1 cellular context compared by ENCODE assay signal in the genomic region with DNA sequence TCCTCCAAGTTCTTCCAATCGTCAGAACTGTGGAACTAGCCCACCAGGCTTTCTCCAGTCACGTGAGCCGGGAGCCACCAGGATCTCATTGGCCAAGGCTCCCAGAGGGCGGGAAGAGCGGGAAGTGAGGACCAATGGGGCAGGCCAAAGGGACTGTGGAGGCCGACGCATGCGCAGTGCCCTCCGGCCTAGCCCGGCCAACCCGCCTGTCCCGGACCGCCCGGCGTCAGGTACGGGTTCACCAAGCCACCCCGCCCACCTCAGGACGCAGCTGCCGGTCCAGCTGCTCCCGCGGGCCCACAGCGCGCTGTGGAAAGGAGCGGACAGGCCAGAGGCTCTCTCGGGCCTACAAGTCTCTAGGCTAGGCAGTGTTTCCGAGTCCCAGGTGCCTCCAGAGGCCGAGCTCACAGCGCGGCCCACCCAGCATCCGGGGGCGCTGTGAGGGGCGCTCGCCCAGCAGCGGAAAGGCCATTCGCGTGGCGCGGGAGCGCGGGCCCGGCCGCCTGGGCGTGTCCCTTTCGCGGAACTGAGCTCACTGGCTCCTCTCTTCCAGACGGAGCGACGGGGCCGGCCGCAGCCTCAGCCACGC.
TF ChIP-seq lines count a peak whose summit lies in the region.

No MANE protein-coding gene starts in this region.

TF ChIP-seq in K562, 482 proteins besides CTCF, POLR2A, EP300 and RAD21 (continued from another document and continues in another):
- TF ChIP-seq ZMIZ1 (IDR thresholded peaks at IDR 0.05; ENCODE audit: low read depth in 2 of 2, low read length in 2 of 2), result no peak
- TF ChIP-seq RFX1 (IDR thresholded peaks at IDR 0.05), result no peak
- TF ChIP-seq, protein P1, sequence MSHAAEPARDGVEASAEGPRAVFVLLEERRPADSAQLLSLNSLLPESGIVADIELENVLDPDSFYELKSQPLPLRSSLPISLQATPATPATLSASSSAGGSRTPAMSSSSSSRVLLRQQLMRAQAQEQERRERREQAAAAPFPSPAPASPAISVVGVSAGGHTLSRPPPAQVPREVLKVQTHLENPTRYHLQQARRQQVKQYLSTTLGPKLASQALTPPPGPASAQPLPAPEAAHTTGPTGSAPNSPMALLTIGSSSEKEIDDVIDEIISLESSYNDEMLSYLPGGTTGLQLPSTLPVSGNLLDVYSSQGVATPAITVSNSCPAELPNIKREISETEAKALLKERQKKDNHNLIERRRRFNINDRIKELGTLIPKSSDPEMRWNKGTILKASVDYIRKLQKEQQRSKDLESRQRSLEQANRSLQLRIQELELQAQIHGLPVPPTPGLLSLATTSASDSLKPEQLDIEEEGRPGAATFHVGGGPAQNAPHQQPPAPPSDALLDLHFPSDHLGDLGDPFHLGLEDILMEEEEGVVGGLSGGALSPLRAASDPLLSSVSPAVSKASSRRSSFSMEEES (CRISPR knock-in tag; IDR thresholded peaks at IDR 0.05), result peak; percentile 91
- no peak for TF ChIP-seq RBM14 (IDR thresholded peaks at IDR 0.05; ENCODE audit: borderline replicate concordance, insufficient read depth, low read depth, low read length)
- TF ChIP-seq, protein P2, sequence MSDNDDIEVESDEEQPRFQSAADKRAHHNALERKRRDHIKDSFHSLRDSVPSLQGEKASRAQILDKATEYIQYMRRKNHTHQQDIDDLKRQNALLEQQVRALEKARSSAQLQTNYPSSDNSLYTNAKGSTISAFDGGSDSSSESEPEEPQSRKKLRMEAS (CRISPR knock-in tag; IDR thresholded peaks at IDR 0.05), result peak; percentile 91
- no peak for TF ChIP-seq ZNF780A (CRISPR knock-in tag; IDR thresholded peaks at IDR 0.05)
- TF ChIP-seq GABPB1 (CRISPR knock-in tag; IDR thresholded peaks at IDR 0.05), result peak; percentile 50; the same call in 1 of the 2 replicates
- no peak for TF ChIP-seq TBL1XR1 (IDR thresholded peaks at IDR 0.05; ENCODE audit: low read length in 2 of 2)
- TF ChIP-seq CCNT2 (IDR thresholded peaks at IDR 0.05; ENCODE audit: borderline replicate concordance, extremely low read depth, insufficient read length, low read depth, low read length), result no peak
- no peak for TF ChIP-seq ZNF316 (IDR thresholded peaks at IDR 0.05)
- no peak for TF ChIP-seq ZNF133 (CRISPR knock-in tag; IDR thresholded peaks at IDR 0.05)
- TF ChIP-seq, protein P3, sequence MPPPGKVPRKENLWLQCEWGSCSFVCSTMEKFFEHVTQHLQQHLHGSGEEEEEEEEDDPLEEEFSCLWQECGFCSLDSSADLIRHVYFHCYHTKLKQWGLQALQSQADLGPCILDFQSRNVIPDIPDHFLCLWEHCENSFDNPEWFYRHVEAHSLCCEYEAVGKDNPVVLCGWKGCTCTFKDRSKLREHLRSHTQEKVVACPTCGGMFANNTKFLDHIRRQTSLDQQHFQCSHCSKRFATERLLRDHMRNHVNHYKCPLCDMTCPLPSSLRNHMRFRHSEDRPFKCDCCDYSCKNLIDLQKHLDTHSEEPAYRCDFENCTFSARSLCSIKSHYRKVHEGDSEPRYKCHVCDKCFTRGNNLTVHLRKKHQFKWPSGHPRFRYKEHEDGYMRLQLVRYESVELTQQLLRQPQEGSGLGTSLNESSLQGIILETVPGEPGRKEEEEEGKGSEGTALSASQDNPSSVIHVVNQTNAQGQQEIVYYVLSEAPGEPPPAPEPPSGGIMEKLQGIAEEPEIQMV (tag; conservative IDR thresholded peaks at IDR 0.05; ENCODE audit: low read depth), result no peak
- TF ChIP-seq ZBTB17 (CRISPR knock-in tag; IDR thresholded peaks at IDR 0.05), result 0 out of 2 replicates have a peak, but pooled peaks have one; percentile 51
- TF ChIP-seq ESRRB (CRISPR knock-in tag; IDR thresholded peaks at IDR 0.05; ENCODE audit: borderline replicate concordance), result no peak
- no peak for TF ChIP-seq SNIP1 (IDR thresholded peaks at IDR 0.05; ENCODE audit: low read depth)
- no peak for TF ChIP-seq KDM1A (IDR thresholded peaks at IDR 0.05)
- TF ChIP-seq, protein P4, sequence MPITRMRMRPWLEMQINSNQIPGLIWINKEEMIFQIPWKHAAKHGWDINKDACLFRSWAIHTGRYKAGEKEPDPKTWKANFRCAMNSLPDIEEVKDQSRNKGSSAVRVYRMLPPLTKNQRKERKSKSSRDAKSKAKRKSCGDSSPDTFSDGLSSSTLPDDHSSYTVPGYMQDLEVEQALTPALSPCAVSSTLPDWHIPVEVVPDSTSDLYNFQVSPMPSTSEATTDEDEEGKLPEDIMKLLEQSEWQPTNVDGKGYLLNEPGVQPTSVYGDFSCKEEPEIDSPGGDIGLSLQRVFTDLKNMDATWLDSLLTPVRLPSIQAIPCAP (CRISPR knock-in tag; IDR thresholded peaks at IDR 0.05; ENCODE audit: borderline replicate concordance), result peak; percentile 77; the same call in 1 of the 2 replicates
- TF ChIP-seq CTBP1 (IDR thresholded peaks at IDR 0.05; ENCODE audit: borderline replicate concordance), result peak; percentile 24; the same call in 1 of the 2 replicates
- peak; percentile 98 for TF ChIP-seq LCOR (CRISPR knock-in tag; IDR thresholded peaks at IDR 0.05)
- TF ChIP-seq BRF1 (IDR thresholded peaks at IDR 0.05; ENCODE audit: borderline replicate concordance, extremely low read depth, insufficient read length), result no peak
- no peak for TF ChIP-seq MAFK (IDR thresholded peaks at IDR 0.05; ENCODE audit: low read length)
- TF ChIP-seq CEBPB (tag; IDR thresholded peaks at IDR 0.05), result no peak
- TF ChIP-seq FOXK1 (CRISPR knock-in tag; IDR thresholded peaks at IDR 0.05; ENCODE audit: borderline replicate concordance), result peak; percentile 90; the same call in 1 of the 2 replicates
- TF ChIP-seq TARDBP (IDR thresholded peaks at IDR 0.05), result no peak
- no peak for TF ChIP-seq RNF2 (IDR thresholded peaks at IDR 0.05)
- TF ChIP-seq CXXC5 (CRISPR knock-in tag; IDR thresholded peaks at IDR 0.05), result peak; percentile 86
- no peak for TF ChIP-seq ZNF280A (IDR thresholded peaks at IDR 0.05; ENCODE audit: low read depth, partially characterized antibody)
- no peak for TF ChIP-seq ZNF12 (CRISPR knock-in tag; IDR thresholded peaks at IDR 0.05)
- peak; percentile 68 to 70; a peak in 3 of 4 replicates for TF ChIP-seq MAZ (CRISPR knock-in tag; conservative IDR thresholded peaks at IDR 0.05 in 1 of 2, IDR thresholded peaks at IDR 0.05 in 1 of 2)
- TF ChIP-seq, protein P5, sequence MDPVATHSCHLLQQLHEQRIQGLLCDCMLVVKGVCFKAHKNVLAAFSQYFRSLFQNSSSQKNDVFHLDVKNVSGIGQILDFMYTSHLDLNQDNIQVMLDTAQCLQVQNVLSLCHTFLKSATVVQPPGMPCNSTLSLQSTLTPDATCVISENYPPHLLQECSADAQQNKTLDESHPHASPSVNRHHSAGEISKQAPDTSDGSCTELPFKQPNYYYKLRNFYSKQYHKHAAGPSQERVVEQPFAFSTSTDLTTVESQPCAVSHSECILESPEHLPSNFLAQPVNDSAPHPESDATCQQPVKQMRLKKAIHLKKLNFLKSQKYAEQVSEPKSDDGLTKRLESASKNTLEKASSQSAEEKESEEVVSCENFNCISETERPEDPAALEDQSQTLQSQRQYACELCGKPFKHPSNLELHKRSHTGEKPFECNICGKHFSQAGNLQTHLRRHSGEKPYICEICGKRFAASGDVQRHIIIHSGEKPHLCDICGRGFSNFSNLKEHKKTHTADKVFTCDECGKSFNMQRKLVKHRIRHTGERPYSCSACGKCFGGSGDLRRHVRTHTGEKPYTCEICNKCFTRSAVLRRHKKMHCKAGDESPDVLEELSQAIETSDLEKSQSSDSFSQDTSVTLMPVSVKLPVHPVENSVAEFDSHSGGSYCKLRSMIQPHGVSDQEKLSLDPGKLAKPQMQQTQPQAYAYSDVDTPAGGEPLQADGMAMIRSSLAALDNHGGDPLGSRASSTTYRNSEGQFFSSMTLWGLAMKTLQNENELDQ (CRISPR knock-in tag; IDR thresholded peaks at IDR 0.05; ENCODE audit: borderline replicate concordance), result peak; percentile 92; the same call in 1 of the 2 replicates
- TF ChIP-seq, protein P6, sequence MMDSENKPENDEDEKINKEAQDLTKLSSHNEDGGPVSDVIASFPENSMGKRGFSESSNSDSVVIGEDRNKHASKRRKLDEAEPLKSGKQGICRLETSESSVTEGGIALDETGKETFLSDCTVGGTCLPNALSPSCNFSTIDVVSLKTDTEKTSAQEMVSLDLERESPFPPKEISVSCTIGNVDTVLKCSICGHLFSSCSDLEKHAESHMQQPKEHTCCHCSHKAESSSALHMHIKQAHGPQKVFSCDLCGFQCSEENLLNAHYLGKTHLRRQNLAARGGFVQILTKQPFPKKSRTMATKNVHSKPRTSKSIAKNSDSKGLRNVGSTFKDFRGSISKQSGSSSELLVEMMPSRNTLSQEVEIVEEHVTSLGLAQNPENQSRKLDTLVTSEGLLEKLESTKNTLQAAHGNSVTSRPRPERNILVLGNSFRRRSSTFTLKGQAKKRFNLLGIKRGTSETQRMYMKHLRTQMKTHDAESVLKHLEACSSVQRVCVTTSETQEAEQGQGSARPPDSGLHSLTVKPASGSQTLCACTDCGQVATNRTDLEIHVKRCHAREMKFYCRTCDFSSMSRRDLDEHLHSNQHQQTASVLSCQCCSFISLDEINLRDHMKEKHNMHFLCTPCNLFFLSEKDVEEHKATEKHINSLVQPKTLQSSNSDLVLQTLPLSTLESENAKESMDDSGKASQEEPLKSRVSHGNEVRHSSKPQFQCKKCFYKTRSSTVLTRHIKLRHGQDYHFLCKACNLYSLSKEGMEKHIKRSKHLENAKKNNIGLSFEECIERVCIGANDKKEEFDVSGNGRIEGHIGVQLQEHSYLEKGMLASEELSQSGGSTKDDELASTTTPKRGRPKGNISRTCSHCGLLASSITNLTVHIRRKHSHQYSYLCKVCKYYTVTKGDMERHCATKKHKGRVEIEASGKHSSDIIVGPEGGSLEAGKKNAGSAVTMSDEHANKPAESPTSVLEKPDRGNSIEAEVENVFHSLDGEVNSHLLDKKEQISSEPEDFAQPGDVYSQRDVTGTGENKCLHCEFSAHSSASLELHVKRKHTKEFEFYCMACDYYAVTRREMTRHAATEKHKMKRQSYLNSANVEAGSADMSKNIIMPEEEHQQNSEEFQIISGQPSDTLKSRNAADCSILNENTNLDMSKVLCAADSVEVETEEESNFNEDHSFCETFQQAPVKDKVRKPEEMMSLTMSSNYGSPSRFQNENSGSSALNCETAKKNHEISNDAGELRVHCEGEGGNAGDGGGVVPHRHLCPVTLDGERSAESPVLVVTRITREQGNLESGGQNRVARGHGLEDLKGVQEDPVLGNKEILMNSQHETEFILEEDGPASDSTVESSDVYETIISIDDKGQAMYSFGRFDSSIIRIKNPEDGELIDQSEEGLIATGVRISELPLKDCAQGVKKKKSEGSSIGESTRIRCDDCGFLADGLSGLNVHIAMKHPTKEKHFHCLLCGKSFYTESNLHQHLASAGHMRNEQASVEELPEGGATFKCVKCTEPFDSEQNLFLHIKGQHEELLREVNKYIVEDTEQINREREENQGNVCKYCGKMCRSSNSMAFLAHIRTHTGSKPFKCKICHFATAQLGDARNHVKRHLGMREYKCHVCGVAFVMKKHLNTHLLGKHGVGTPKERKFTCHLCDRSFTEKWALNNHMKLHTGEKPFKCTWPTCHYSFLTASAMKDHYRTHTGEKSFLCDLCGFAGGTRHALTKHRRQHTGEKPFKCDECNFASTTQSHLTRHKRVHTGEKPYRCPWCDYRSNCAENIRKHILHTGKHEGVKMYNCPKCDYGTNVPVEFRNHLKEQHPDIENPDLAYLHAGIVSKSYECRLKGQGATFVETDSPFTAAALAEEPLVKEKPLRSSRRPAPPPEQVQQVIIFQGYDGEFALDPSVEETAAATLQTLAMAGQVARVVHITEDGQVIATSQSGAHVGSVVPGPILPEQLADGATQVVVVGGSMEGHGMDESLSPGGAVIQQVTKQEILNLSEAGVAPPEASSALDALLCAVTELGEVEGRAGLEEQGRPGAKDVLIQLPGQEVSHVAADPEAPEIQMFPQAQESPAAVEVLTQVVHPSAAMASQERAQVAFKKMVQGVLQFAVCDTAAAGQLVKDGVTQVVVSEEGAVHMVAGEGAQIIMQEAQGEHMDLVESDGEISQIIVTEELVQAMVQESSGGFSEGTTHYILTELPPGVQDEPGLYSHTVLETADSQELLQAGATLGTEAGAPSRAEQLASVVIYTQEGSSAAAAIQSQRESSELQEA (IDR thresholded peaks at IDR 0.05; ENCODE audit: low read depth), result no peak
- no peak for TF ChIP-seq KDM4B (IDR thresholded peaks at IDR 0.05; ENCODE audit: borderline replicate concordance in 2 of 2, low read depth in 1 of 2)
- TF ChIP-seq, protein P7, sequence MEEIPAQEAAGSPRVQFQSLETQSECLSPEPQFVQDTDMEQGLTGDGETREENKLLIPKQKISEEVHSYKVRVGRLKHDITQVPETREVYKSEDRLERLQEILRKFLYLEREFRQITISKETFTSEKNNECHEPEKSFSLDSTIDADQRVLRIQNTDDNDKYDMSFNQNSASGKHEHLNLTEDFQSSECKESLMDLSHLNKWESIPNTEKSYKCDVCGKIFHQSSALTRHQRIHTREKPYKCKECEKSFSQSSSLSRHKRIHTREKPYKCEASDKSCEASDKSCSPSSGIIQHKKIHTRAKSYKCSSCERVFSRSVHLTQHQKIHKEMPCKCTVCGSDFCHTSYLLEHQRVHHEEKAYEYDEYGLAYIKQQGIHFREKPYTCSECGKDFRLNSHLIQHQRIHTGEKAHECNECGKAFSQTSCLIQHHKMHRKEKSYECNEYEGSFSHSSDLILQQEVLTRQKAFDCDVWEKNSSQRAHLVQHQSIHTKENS (CRISPR knock-in tag; IDR thresholded peaks at IDR 0.05), result no peak
- TF ChIP-seq SAFB (IDR thresholded peaks at IDR 0.05; ENCODE audit: borderline replicate concordance, low read depth, low read length), result no peak
